9 cellular contexts compared by ENCODE assay signal in the genomic region with DNA sequence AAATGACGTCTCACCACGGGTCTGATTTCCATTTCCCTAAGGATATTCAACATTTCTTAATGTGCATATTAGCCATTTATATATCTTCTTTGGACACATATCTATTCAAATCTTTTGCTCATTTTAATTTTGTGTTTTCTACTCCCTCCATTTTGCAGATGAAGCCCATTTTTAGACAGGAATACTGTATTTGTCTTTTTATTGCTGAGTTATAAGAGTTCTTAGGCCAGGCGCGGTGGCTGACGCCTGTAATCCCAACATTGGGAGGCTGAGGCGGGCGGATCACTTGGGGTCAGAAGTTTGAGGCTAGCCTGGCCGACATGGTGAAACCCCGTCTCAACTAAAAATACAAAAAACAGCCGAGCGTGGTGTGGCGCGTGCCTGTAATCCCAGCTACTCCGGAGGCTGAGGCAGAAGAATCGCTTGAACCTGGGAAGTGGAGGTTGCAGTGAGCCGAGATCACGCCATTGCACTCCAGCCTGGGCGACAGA. TPM values are rescaled to one million over a fixed set of nuclear protein-coding genes. Genes with fewer than 3 reads are reported as not detected.
DNase-seq lines count a peak whose midpoint lies in the region; ATAC-seq, FAIRE-seq and TF ChIP-seq lines count a peak whose summit lies in the region.
"Not testable (repeated sequence)": the region's sequence is repeated elsewhere in the genome, so short reads cannot be mapped to it uniquely, and the experiment has no call there.
"Had no signal": no experiment of that assay in that cellular context is flagged by ENCODE, and none has a peak within 500 bp of the region (broad histone marks: within the 10 kb centered on the region; RNA-seq: fewer than 3 reads in every experiment).

No MANE protein-coding gene starts in this region.

- H3K9me3 ChIP-seq in A549; adrenal gland (replicated peaks in 1 of 3); skeletal muscle tissue (ENCODE audit: control insufficient read depth in 3 of 3, low read length in 3 of 3): not testable (repeated sequence)

- H3K9me3 Mint-ChIP-seq in T-helper 1 cell treated with Interleukin-12 subunit alpha and Interleukin-12 subunit beta and Interleukin-4 antibody, amounts not matched to agents 30 μg/mL and 1 μg/mL, for 36 hours; memory B cell: not testable (repeated sequence)

- peak overlapping the region; percentile 100 for H3K4me3 Mint-ChIP-seq in T-helper 1 cell treated with Interleukin-12 subunit alpha and Interleukin-12 subunit beta and Interleukin-4 antibody, amounts not matched to agents 30 μg/mL and 1 μg/mL, for 36 hours
- peak overlapping the region; percentile 91 for H3K4me3 Mint-ChIP-seq in memory B cell

- H3K4me2 ChIP-seq in A549: peak overlapping the region; percentile 82

- H3K36me3 Mint-ChIP-seq in T-helper 1 cell treated with Interleukin-12 subunit alpha and Interleukin-12 subunit beta and Interleukin-4 antibody, amounts not matched to agents 30 μg/mL and 1 μg/mL, for 36 hours (ENCODE audit: low read depth); memory B cell: not testable (repeated sequence)

- H3K36me3 ChIP-seq in adrenal gland (replicated peaks in 1 of 2); skeletal muscle tissue (ENCODE audit: control insufficient read depth in 3 of 3, insufficient read depth in 3 of 3, low read length in 3 of 3): not testable (repeated sequence)

- not testable (repeated sequence) for TF ChIP-seq EP300 in A549 (IDR thresholded peaks at IDR 0.05)

- not testable (repeated sequence) for TF ChIP-seq CTCF in A549 (IDR thresholded peaks at IDR 0.05); adrenal gland (IDR thresholded peaks at IDR 0.05)

- intact Hi-C loops in adrenal gland (cut with DNase I): not testable (repeated sequence)

- peak overlapping the region; percentile 24 to 100 (median 76) for H3K9ac ChIP-seq in skeletal muscle tissue (ENCODE audit: low read depth in 1 of 3, low read length in 3 of 3)

- peaks cover 21% of the 10 kb centered on the region for H3K4me1 ChIP-seq in A549
- peaks cover 8 to 38% of the 10 kb centered on the region in 2 donors for H3K4me1 ChIP-seq in adrenal gland (replicated peaks in 1 of 2)
- H3K4me1 ChIP-seq in skeletal muscle tissue (ENCODE audit: control insufficient read depth in 3 of 3, insufficient read depth in 3 of 3, low read length in 3 of 3): peaks cover 9 to 25% (median 15%) of the 10 kb centered on the region in 3 donors

- not testable (repeated sequence) for ATAC-seq in A549; memory B cell (ENCODE audit: low read depth)
- peak; percentile 11 for ATAC-seq in HG03571 (IDR thresholded peaks at IDR 0.05; ENCODE audit: unreplicated experiment)

- FAIRE-seq in A549 (lab: Jason Lieb, UNC): not testable (repeated sequence)
- peak; percentile 70 for FAIRE-seq in GM19239 (lab: Jason Lieb, UNC)

- H3K27me3 ChIP-seq in adrenal gland; skeletal muscle tissue (ENCODE audit: control insufficient read depth in 3 of 3, insufficient read depth in 3 of 3, low read length in 3 of 3): not testable (repeated sequence)

- H3K27ac Mint-ChIP-seq in T-helper 1 cell treated with Interleukin-12 subunit alpha and Interleukin-12 subunit beta and Interleukin-4 antibody, amounts not matched to agents 30 μg/mL and 1 μg/mL, for 36 hours: peak overlapping the region; percentile 98
- H3K27ac Mint-ChIP-seq in memory B cell: peak overlapping the region; percentile 93

- peak overlapping the region; percentile 87 for H3K4me3 ChIP-seq in A549
- H3K4me3 ChIP-seq in adrenal gland: peak overlapping the region in 2 of 4 donors; percentile 85 to 98
- H3K4me3 ChIP-seq in skeletal muscle tissue (ENCODE audit: low read length in 3 of 3): peak overlapping the region; percentile 94 to 95 (median 95)

- WGBS in A549 (ENCODE audit: missing lambda C conversion rate): 33% methylated on average over 18 of the region's 18 CpGs
- WGBS in adrenal gland, 4 donors: 10 to 19% (median 14%) methylated on average over 18 of the region's 18 CpGs

- not testable (repeated sequence) for TF ChIP-seq POLR2A in A549 (IDR thresholded peaks at IDR 0.05; ENCODE audit: low read length); adrenal gland (IDR thresholded peaks at IDR 0.05)

- H3K27me3 Mint-ChIP-seq in T-helper 1 cell treated with Interleukin-12 subunit alpha and Interleukin-12 subunit beta and Interleukin-4 antibody, amounts not matched to agents 30 μg/mL and 1 μg/mL, for 36 hours (ENCODE audit: low read depth); memory B cell: not testable (repeated sequence)

- H3K4me1 Mint-ChIP-seq in T-helper 1 cell treated with Interleukin-12 subunit alpha and Interleukin-12 subunit beta and Interleukin-4 antibody, amounts not matched to agents 30 μg/mL and 1 μg/mL, for 36 hours (ENCODE audit: low read depth): peaks cover 33% of the 10 kb centered on the region
- peaks cover 23% of the 10 kb centered on the region for H3K4me1 Mint-ChIP-seq in memory B cell

- not testable (repeated sequence) for DNase-seq in A549 (ENCODE audit: low read depth in 1 of 2, low spot score in 1 of 2); GM19239 (ENCODE audit: insufficient read length, low spot score)
- DNase-seq in adrenal gland (peak in 4 of 7 donors; percentile 27 to 70 (median 44)), fibroblast of peridontal ligament (ENCODE audit: extremely low read depth) (peak; percentile 39), memory B cell (ENCODE audit: low spot score in 2 of 2) (peak; percentile 2 to 31)

- not testable (repeated sequence) for TF ChIP-seq RAD21 in A549 (conservative IDR thresholded peaks at IDR 0.05 in 1 of 2, IDR thresholded peaks at IDR 0.05 in 1 of 2)

- H3K27ac ChIP-seq in A549 (peak overlapping the region; percentile 90 to 98), adrenal gland (peak overlapping the region; percentile 30 to 99 (median 98)), skeletal muscle tissue (ENCODE audit: low read depth, low read length) (peak overlapping the region; percentile 98)

- CTCF ChIA-PET in A549 (lab: Yijun Ruan, JAX): interaction anchor here (1.1 to 1.6 kb wide), 2 partner anchors 23 to 60 kb away, joined by 3 to 5 read pairs; no protein-coding TSS in a partner anchor

- POLR2A ChIA-PET in A549 (lab: Yijun Ruan, JAX): interaction anchor here (1.5 kb wide), 1 partner anchor 37 kb away, joined by 3 read pairs; no protein-coding TSS in a partner anchor

RNA-seq across cellular contexts. Expression of a gene that starts 0.6 kb away (rescaled TPM):
- polyA plus RNA-seq in A549 (2011; rRNA removed) (140 and 150 TPM in 2 replicates), A549 (2017; fragmentation: RNase III; extraction: RNeasy Plus Mini Kit Qiagen cat#74134 plus additional on column Dnase treatment) (88.7 to 93.3 TPM (median 91.0 TPM) in 3 replicates), adrenal gland (100 to 1,000 TPM in 1 of 3 donors, 10 to 100 TPM in 2; 42.6 to 274 (median 54.5) TPM)
- polyA plus RNA-seq in A549 (2012; cell fraction: cytosol; rRNA removed): 56.4 and 62.8 TPM in 2 replicates
- 24.5 and 25.7 TPM in 2 replicates for polyA plus RNA-seq in A549 (2012; cell fraction: nucleus; rRNA removed)
- polyA minus RNA-seq in A549 (2011; rRNA and poly(A)+ RNA removed): 63.8 and 65.4 TPM in 2 replicates
- total RNA-seq in adrenal gland (100 to 1,000 TPM in 4 of 8 donors, 10 to 100 TPM in 4; 81.9 to 254 (median 105) TPM), skeletal muscle tissue (61.1 TPM)

RNA-seq across cellular contexts. Expression of a gene that starts 5.9 kb away (rescaled TPM):
- polyA plus RNA-seq in A549 (2011; rRNA removed) (34.4 and 35.3 TPM in 2 replicates), A549 (2017; fragmentation: RNase III; extraction: RNeasy Plus Mini Kit Qiagen cat#74134 plus additional on column Dnase treatment) (14.4 to 17.1 TPM (median 15.5 TPM) in 3 replicates), adrenal gland (10 to 100 TPM; 29.6 to 39.9 (median 31.4) TPM)
- polyA plus RNA-seq in A549 (2012; cell fraction: cytosol; rRNA removed): 13.9 and 16.0 TPM in 2 replicates
- polyA plus RNA-seq in A549 (2012; cell fraction: nucleus; rRNA removed): 9.6 and 13.0 TPM in 2 replicates
- 21.0 and 22.1 TPM in 2 replicates for polyA minus RNA-seq in A549 (2011; rRNA and poly(A)+ RNA removed)
- total RNA-seq in adrenal gland (10 to 100 TPM; 13.8 to 43.6 (median 25.7) TPM), skeletal muscle tissue (26.6 TPM)

RNA-seq across cellular contexts. Expression of a gene that starts 35.8 kb away (rescaled TPM):
- polyA plus RNA-seq in A549 (2011; rRNA removed): 5.9 and 7.7 TPM in 2 replicates
- 7.3 and 9.7 TPM in 2 replicates for polyA plus RNA-seq in A549 (2012; cell fraction: cytosol; rRNA removed)
- 32.2 and 36.0 TPM in 2 replicates for polyA plus RNA-seq in A549 (2012; cell fraction: nucleus; rRNA removed)
- 17.9 to 20.0 TPM (median 19.4 TPM) in 3 replicates for polyA plus RNA-seq in A549 (2017; fragmentation: RNase III; extraction: RNeasy Plus Mini Kit Qiagen cat#74134 plus additional on column Dnase treatment)
- polyA minus RNA-seq in A549 (2011; rRNA and poly(A)+ RNA removed): 12.2 and 15.2 TPM in 2 replicates
- total RNA-seq in adrenal gland: 100 to 1,000 TPM in 2 of 8 donors, 10 to 100 TPM in 6; 53.0 to 140 (median 80.2) TPM
- polyA plus RNA-seq in adrenal gland: 100 to 1,000 TPM in 2 of 3 donors, 10 to 100 TPM in 1; 57.0 to 207 (median 103) TPM
- 54.8 TPM for total RNA-seq in skeletal muscle tissue

RNA-seq across cellular contexts. Expression of a gene that starts 40.6 kb away (rescaled TPM):
- polyA plus RNA-seq in A549 (2011; rRNA removed) (0.56 and 0.57 TPM in 2 replicates), A549 (2017; fragmentation: RNase III; extraction: RNeasy Plus Mini Kit Qiagen cat#74134 plus additional on column Dnase treatment) (0.58 to 0.82 TPM (median 0.75 TPM) in 3 replicates), adrenal gland (10 to 100 TPM; 31.4 to 42.6 (median 39.5) TPM)
- 0.61 and 0.74 TPM in 2 replicates for polyA plus RNA-seq in A549 (2012; cell fraction: cytosol; rRNA removed)
- polyA plus RNA-seq in A549 (2012; cell fraction: nucleus; rRNA removed): 1.0 and 1.3 TPM in 2 replicates
- 0.83 and 2.1 TPM in 2 replicates for polyA minus RNA-seq in A549 (2011; rRNA and poly(A)+ RNA removed)
- total RNA-seq in adrenal gland (100 to 1,000 TPM in 1 of 8 donors, 10 to 100 TPM in 7; 31.0 to 113 (median 64.5) TPM), skeletal muscle tissue (8.9 TPM)

RNA-seq across cellular contexts. Expression of a gene that starts 44.4 kb away (rescaled TPM):
- not detected in 2 replicates for polyA plus RNA-seq in A549 (2011; rRNA removed)
- polyA plus RNA-seq in A549 (2012; cell fraction: cytosol; rRNA removed): 0.08 TPM in 1 of 2 replicates, not detected in the other
- 0.17 TPM in 1 of 2 replicates, not detected in the other for polyA plus RNA-seq in A549 (2012; cell fraction: nucleus; rRNA removed)
- not detected in 3 replicates for polyA plus RNA-seq in A549 (2017; fragmentation: RNase III; extraction: RNeasy Plus Mini Kit Qiagen cat#74134 plus additional on column Dnase treatment)
- polyA minus RNA-seq in A549 (2011; rRNA and poly(A)+ RNA removed): 0.25 TPM in 1 of 2 replicates, not detected in the other
- 1 to 10 TPM in 6 of 8 donors, under 1 TPM in 1, not detected in 1; 0.79 to 7.9 (median 3.4) TPM for total RNA-seq in adrenal gland
- 1 to 10 TPM in 1 of 3 donors, under 1 TPM in 1, not detected in 1; 0.80 to 5.5 TPM for polyA plus RNA-seq in adrenal gland
- 1.0 TPM for total RNA-seq in skeletal muscle tissue
- total RNA-seq: A172 had no signal
